13 cellular contexts compared by ENCODE assay signal in genomic region chr10:28332699-28333098, GRCh38. TPM values are rescaled to one million over a fixed set of nuclear protein-coding genes. Genes with fewer than 3 reads are reported as not detected.
DNase-seq lines count a peak whose midpoint lies in the region; ATAC-seq, FAIRE-seq and TF ChIP-seq lines count a peak whose summit lies in the region.
"Had no signal": no experiment of that assay in that cellular context is flagged by ENCODE, and none has a peak within 500 bp of the region (broad histone marks: within the 10 kb centered on the region; RNA-seq: fewer than 3 reads in every experiment).

No MANE protein-coding gene starts in this region.

- no peak for TF ChIP-seq CTCF in Loucy (conservative IDR thresholded peaks at IDR 0.05; ENCODE audit: low read length)
- no peak for TF ChIP-seq CTCF in type B pancreatic cell (conservative IDR thresholded peaks at IDR 0.05)

- no peak for ATAC-seq in activated T-cell treated with anti-CD3 and anti-CD28 coated beads, Interleukin-2, amount 50 U/mL, for 72 hours (replicated peaks in 1 of 2)
- ATAC-seq in left ventricle myocardium superior = no peak

- H3K27me3 Mint-ChIP-seq in activated T-cell treated with anti-CD3 and anti-CD28 coated beads, Interleukin-2, amount 50 U/mL, for 72 hours (ENCODE audit: low read depth) = no peaks in the 10 kb centered on the region
- H3K27me3 Mint-ChIP-seq in stimulated activated naive CD8-positive, alpha-beta T cell treated with anti-CD3 and anti-CD28 coated beads, Interleukin-15, Interleukin-2, amounts not matched to agents 100 ng/mL and 50 ng/mL, for 24 hours = no peaks in the 10 kb centered on the region
- H3K27me3 Mint-ChIP-seq in type B pancreatic cell = no peaks in the 10 kb centered on the region
- H3K27me3 Mint-ChIP-seq: stimulated activated naive B cell treated with anti-CD40 and anti-IgM and Interleukin-4, amounts not matched to agents 10 μg/mL and 1 μg/mL and 100 μg/mL, for 72 hours had no signal

- DNase-seq in activated T-cell treated with anti-CD3 and anti-CD28 coated beads, Interleukin-2, amount 50 U/mL, for 72 hours = no peak
- DNase-seq in type B pancreatic cell (ENCODE audit: extremely low spot score, unreplicated experiment) (no peak), left ventricle myocardium superior (no peak), GM19239 (ENCODE audit: insufficient read length, low spot score) (no peak)
- DNase-seq: activated gamma-delta T cell treated with Interleukin-2 at 50 U/mL for 16 hours, H9, mesendoderm, posterior cingulate gyrus, WERI-Rb-1 had no signal

- H3K9me2 ChIP-seq in Loucy (replicated peaks; ENCODE audit: low read depth, low read length) = no peaks in the 10 kb centered on the region

- peaks cover 0 to 2% of the 10 kb centered on the region in 2 donors for H3K36me3 Mint-ChIP-seq in activated T-cell treated with anti-CD3 and anti-CD28 coated beads, Interleukin-2, amount 50 U/mL, for 72 hours (ENCODE audit: insufficient read depth in 2 of 2)
- no peaks in the 10 kb centered on the region for H3K36me3 Mint-ChIP-seq in stimulated activated naive CD8-positive, alpha-beta T cell treated with anti-CD3 and anti-CD28 coated beads, Interleukin-15, Interleukin-2, amounts not matched to agents 100 ng/mL and 50 ng/mL, for 24 hours (ENCODE audit: low read depth)
- no peaks in the 10 kb centered on the region for H3K36me3 Mint-ChIP-seq in type B pancreatic cell
- H3K36me3 Mint-ChIP-seq: stimulated activated naive B cell treated with anti-CD40 and anti-IgM and Interleukin-4, amounts not matched to agents 10 μg/mL and 1 μg/mL and 100 μg/mL, for 72 hours had no signal

- peak overlapping the region; percentile 60 for H3K4me2 ChIP-seq in Loucy (ENCODE audit: low read depth, low read length, poor library complexity, severe bottlenecking)

- no peak overlapping the region for H2AFZ ChIP-seq in Loucy (ENCODE audit: low read length)

- peaks cover 91% of the 10 kb centered on the region for H3K4me1 Mint-ChIP-seq in activated T-cell treated with anti-CD3 and anti-CD28 coated beads, Interleukin-2, amount 50 U/mL, for 72 hours (ENCODE audit: low read depth)
- H3K4me1 Mint-ChIP-seq in stimulated activated naive CD8-positive, alpha-beta T cell treated with anti-CD3 and anti-CD28 coated beads, Interleukin-15, Interleukin-2, amounts not matched to agents 100 ng/mL and 50 ng/mL, for 24 hours (ENCODE audit: low read depth) = peaks cover 90% of the 10 kb centered on the region
- peaks cover 3% of the 10 kb centered on the region for H3K4me1 Mint-ChIP-seq in type B pancreatic cell (ENCODE audit: unreplicated experiment)

- H3K4me1 ChIP-seq in Loucy (ENCODE audit: insufficient read depth, low read length, poor library complexity, severe bottlenecking) (peaks cover 43% of the 10 kb centered on the region), mononuclear cell (ENCODE audit: insufficient read depth, low read length) (peaks cover 62% of the 10 kb centered on the region)

- peak overlapping the region; percentile 87 to 96 for H3K4me3 Mint-ChIP-seq in activated T-cell treated with anti-CD3 and anti-CD28 coated beads, Interleukin-2, amount 50 U/mL, for 72 hours
- peak overlapping the region; percentile 58 for H3K4me3 Mint-ChIP-seq in stimulated activated naive CD8-positive, alpha-beta T cell treated with anti-CD3 and anti-CD28 coated beads, Interleukin-15, Interleukin-2, amounts not matched to agents 100 ng/mL and 50 ng/mL, for 24 hours
- H3K4me3 Mint-ChIP-seq in type B pancreatic cell = no peak overlapping the region
- H3K4me3 Mint-ChIP-seq: H9 had no signal

- no peaks in the 10 kb centered on the region for H3K9me3 Mint-ChIP-seq in activated T-cell treated with anti-CD3 and anti-CD28 coated beads, Interleukin-2, amount 50 U/mL, for 72 hours
- H3K9me3 Mint-ChIP-seq in stimulated activated naive CD8-positive, alpha-beta T cell treated with anti-CD3 and anti-CD28 coated beads, Interleukin-15, Interleukin-2, amounts not matched to agents 100 ng/mL and 50 ng/mL, for 24 hours = no peaks in the 10 kb centered on the region
- no peaks in the 10 kb centered on the region for H3K9me3 Mint-ChIP-seq in type B pancreatic cell
- H3K9me3 Mint-ChIP-seq: H9; stimulated activated naive B cell treated with anti-CD40 and anti-IgM and Interleukin-4, amounts not matched to agents 10 μg/mL and 1 μg/mL and 100 μg/mL, for 72 hours had no signal

- H3K27me3 ChIP-seq in Loucy (ENCODE audit: insufficient read depth, low read length, poor library complexity, severe bottlenecking) (no peaks in the 10 kb centered on the region), mononuclear cell (ENCODE audit: insufficient read depth, low read length) (no peaks in the 10 kb centered on the region)

- H3K9me3 ChIP-seq in Loucy (ENCODE audit: insufficient read depth, low read depth, low read length) = no peaks in the 10 kb centered on the region
- no peaks in the 10 kb centered on the region for H3K9me3 ChIP-seq in mononuclear cell (ENCODE audit: low read depth, low read length)

- H3K79me2 ChIP-seq in Loucy (ENCODE audit: insufficient read depth, low read length) = no peaks in the 10 kb centered on the region

- peak overlapping the region; percentile 57 for H3K9ac ChIP-seq in Loucy (ENCODE audit: low read depth, low read length, poor library complexity, severe bottlenecking)

- H3K4me3 ChIP-seq in Loucy (ENCODE audit: low read length, poor library complexity, severe bottlenecking) (peak overlapping the region; percentile 69), mononuclear cell (ENCODE audit: low read length) (peak overlapping the region; percentile 10)

- no peak for FAIRE-seq in GM19239 (lab: Jason Lieb, UNC)

- no peaks in the 10 kb centered on the region for H3K36me3 ChIP-seq in Loucy (ENCODE audit: insufficient read depth, low read length)
- H3K36me3 ChIP-seq: WERI-Rb-1 had no signal

- H3K27ac Mint-ChIP-seq in activated T-cell treated with anti-CD3 and anti-CD28 coated beads, Interleukin-2, amount 50 U/mL, for 72 hours = peak overlapping the region; percentile 100
- H3K27ac Mint-ChIP-seq in stimulated activated naive CD8-positive, alpha-beta T cell treated with anti-CD3 and anti-CD28 coated beads, Interleukin-15, Interleukin-2, amounts not matched to agents 100 ng/mL and 50 ng/mL, for 24 hours = peak overlapping the region; percentile 83
- no peak overlapping the region for H3K27ac Mint-ChIP-seq in type B pancreatic cell

- intact Hi-C loops in left ventricle myocardium superior (cut with micrococcal nuclease) = no loop called here

- peaks cover 5% of the 10 kb centered on the region; the same call in 1 of the 2 replicates for H3F3A ChIP-seq in Loucy (ENCODE audit: low read depth)

- H4K20me1 ChIP-seq in Loucy (ENCODE audit: insufficient read depth, low read length, poor library complexity, severe bottlenecking) = no peaks in the 10 kb centered on the region

RNA-seq across cellular contexts. Expression of gene MPP7, which starts 29.8 kb away (rescaled TPM):
- total RNA-seq in activated T-cell treated with anti-CD3 and anti-CD28 coated beads, Interleukin-2, amount 50 U/mL, for 72 hours = 10 to 100 TPM; 16.3 to 28.1 TPM
- total RNA-seq in mononuclear cell (24.5 TPM), type B pancreatic cell (ENCODE audit: low replicate concordance) (11.8 and 27.7 TPM in 2 replicates), left ventricle myocardium superior (15.3 TPM)
